In the genomic region with DNA sequence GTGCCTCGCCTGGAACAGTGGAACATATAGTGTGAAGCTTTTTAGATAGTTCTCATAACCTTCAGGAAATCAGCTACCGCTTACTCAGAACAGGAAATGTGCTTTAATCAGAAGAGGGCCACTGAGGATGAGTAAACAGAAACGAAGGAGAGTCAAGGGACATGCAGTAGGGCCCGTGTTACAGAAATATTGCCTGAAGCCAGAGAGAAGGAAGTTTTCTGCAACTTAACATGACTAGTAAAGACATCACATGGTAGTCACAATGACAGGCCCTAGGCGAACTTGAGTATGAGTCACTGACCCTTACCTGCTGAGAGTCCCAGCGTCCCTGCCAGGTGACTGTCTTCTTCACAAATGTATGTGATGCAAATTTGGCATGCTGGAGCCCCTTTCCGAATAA, we compare ENCODE assay signal across 14 cellular contexts. TPM values are rescaled to one million over a fixed set of nuclear protein-coding genes. Genes with fewer than 3 reads are reported as not detected.
DNase-seq lines count a peak whose midpoint lies in the region; ATAC-seq and TF ChIP-seq lines count a peak whose summit lies in the region.
"Had no signal": no experiment of that assay in that cellular context is flagged by ENCODE, and none has a peak within 500 bp of the region (broad histone marks: within the 10 kb centered on the region; RNA-seq: fewer than 3 reads in every experiment).

No MANE protein-coding gene starts in this region.

- H3K27me3 Mint-ChIP-seq in activated naive CD4-positive, alpha-beta T cell treated with anti-CD3 and anti-CD28 coated beads for 36 hours (ENCODE audit: low read depth) = no peaks in the 10 kb centered on the region
- H3K27me3 Mint-ChIP-seq in T-helper 1 cell treated with Interleukin-12 subunit alpha and Interleukin-12 subunit beta and Interleukin-4 antibody, amounts not matched to agents 30 μg/mL and 1 μg/mL, for 36 hours (ENCODE audit: low read depth) = no peaks in the 10 kb centered on the region

- intact Hi-C loops in activated naive CD4-positive, alpha-beta T cell treated with anti-CD3 and anti-CD28 coated beads for 36 hours (cut with micrococcal nuclease) = loop anchor here (2.0 to 5.0 kb wide), 3 partner anchors 19 to 393 kb away; a partner anchor contains a TSS
- intact Hi-C loops in spleen (cut with DNase I; ENCODE audit: low total_unique reads) (no loop called here), dorsolateral prefrontal cortex (cut with DNase I) (no loop called here)

- no peak overlapping the region for H3K4me3 Mint-ChIP-seq in activated naive CD4-positive, alpha-beta T cell treated with anti-CD3 and anti-CD28 coated beads for 36 hours
- peak overlapping the region; percentile 95 for H3K4me3 Mint-ChIP-seq in T-helper 1 cell treated with Interleukin-12 subunit alpha and Interleukin-12 subunit beta and Interleukin-4 antibody, amounts not matched to agents 30 μg/mL and 1 μg/mL, for 36 hours

- no peaks in the 10 kb centered on the region for H3K27me3 ChIP-seq in spleen (replicated peaks in 1 of 7)
- H3K27me3 ChIP-seq in dorsolateral prefrontal cortex = no peaks in the 10 kb centered on the region
- H3K27me3 ChIP-seq: stomach had no signal

- H3K27ac ChIP-seq in spleen (peak overlapping the region in 5 of 8 donors; percentile 25 to 81 (median 70)), dorsolateral prefrontal cortex (no peak overlapping the region)
- H3K27ac ChIP-seq: SK-N-MC had no signal

- peaks cover 5% of the 10 kb centered on the region for H3K9me3 Mint-ChIP-seq in activated naive CD4-positive, alpha-beta T cell treated with anti-CD3 and anti-CD28 coated beads for 36 hours
- peaks cover 6% of the 10 kb centered on the region for H3K9me3 Mint-ChIP-seq in T-helper 1 cell treated with Interleukin-12 subunit alpha and Interleukin-12 subunit beta and Interleukin-4 antibody, amounts not matched to agents 30 μg/mL and 1 μg/mL, for 36 hours

- peak; percentile 42 for DNase-seq in activated naive CD4-positive, alpha-beta T cell treated with anti-CD3 and anti-CD28 coated beads for 36 hours
- DNase-seq in activated naive CD4-positive, alpha-beta T cell (lab: John Stamatoyannopoulos, UW) = no peak
- DNase-seq in dermis blood vessel endothelial cell (peak; percentile 75), spleen (no peak), hippocampal formation (lab: John Stamatoyannopoulos, UW) (no peak), dorsolateral prefrontal cortex (no peak)
- DNase-seq: activated CD8-positive, alpha-beta memory T cell treated with anti-CD3 and anti-CD28 coated beads, Interleukin-2, amount 50 U/mL, for 4 hours; head of caudate nucleus; stomach had no signal

- peaks cover 0 to 6% (median 2%) of the 10 kb centered on the region in 8 donors for H3K9me3 ChIP-seq in spleen
- H3K9me3 ChIP-seq: stomach had no signal

- no peak for TF ChIP-seq POLR2A in spleen (IDR thresholded peaks at IDR 0.05)

- peaks cover 0 to 23% (median 4%) of the 10 kb centered on the region in 6 donors for H3K4me1 ChIP-seq in spleen
- H3K4me1 ChIP-seq: stomach had no signal

- H3K27ac Mint-ChIP-seq in activated naive CD4-positive, alpha-beta T cell treated with anti-CD3 and anti-CD28 coated beads for 36 hours = no peak overlapping the region
- peak overlapping the region; percentile 94 for H3K27ac Mint-ChIP-seq in T-helper 1 cell treated with Interleukin-12 subunit alpha and Interleukin-12 subunit beta and Interleukin-4 antibody, amounts not matched to agents 30 μg/mL and 1 μg/mL, for 36 hours

- H3K4me3 ChIP-seq in spleen (peak overlapping the region in 1 of 8 donors; percentile 32), dorsolateral prefrontal cortex (no peak overlapping the region)
- H3K4me3 ChIP-seq: SK-N-MC, stomach had no signal

- H3K36me3 ChIP-seq in spleen = no peaks in the 10 kb centered on the region
- H3K36me3 ChIP-seq: stomach had no signal

- no peak for ATAC-seq in HG02973 (IDR thresholded peaks at IDR 0.05; ENCODE audit: unreplicated experiment)

- TF ChIP-seq CTCF in spleen (IDR thresholded peaks at IDR 0.05 in 8 of 11, conservative IDR thresholded peaks at IDR 0.05 in 3 of 11) (no peak), dorsolateral prefrontal cortex (IDR thresholded peaks at IDR 0.05 in 54 of 56, conservative IDR thresholded peaks at IDR 0.05 in 2 of 56; ENCODE audit: low read depth in 1 of 56, partially characterized antibody in 56 of 56) (no peak)

- WGBS in spleen, 5 donors = 25 to 56% (median 40%) methylated on average over 7 of the region's 7 CpGs

- no peaks in the 10 kb centered on the region for H3K36me3 Mint-ChIP-seq in activated naive CD4-positive, alpha-beta T cell treated with anti-CD3 and anti-CD28 coated beads for 36 hours (ENCODE audit: low read depth)
- H3K36me3 Mint-ChIP-seq in T-helper 1 cell treated with Interleukin-12 subunit alpha and Interleukin-12 subunit beta and Interleukin-4 antibody, amounts not matched to agents 30 μg/mL and 1 μg/mL, for 36 hours (ENCODE audit: low read depth) = peaks cover 25% of the 10 kb centered on the region

- H3K4me1 Mint-ChIP-seq in activated naive CD4-positive, alpha-beta T cell treated with anti-CD3 and anti-CD28 coated beads for 36 hours (ENCODE audit: low read depth) = peaks cover 34% of the 10 kb centered on the region
- peaks cover 28% of the 10 kb centered on the region for H3K4me1 Mint-ChIP-seq in T-helper 1 cell treated with Interleukin-12 subunit alpha and Interleukin-12 subunit beta and Interleukin-4 antibody, amounts not matched to agents 30 μg/mL and 1 μg/mL, for 36 hours (ENCODE audit: low read depth)

- CTCF ChIA-PET in activated naive CD4-positive, alpha-beta T cell treated with anti-CD3 and anti-CD28 coated beads for 36 hours (lab: Charles Lee) = no interaction called here

RNA-seq across cellular contexts. Expression of a gene that starts 39.4 kb away (rescaled TPM):
- not detected for total RNA-seq in activated naive CD4-positive, alpha-beta T cell treated with anti-CD3 and anti-CD28 coated beads for 36 hours
- total RNA-seq in dermis blood vessel endothelial cell (not detected in 2 replicates), spleen (not detected), dorsolateral prefrontal cortex (under 1 TPM in 9 of 120 experiments, not detected in 111; 0.26 to 0.80 (median 0.33) TPM)
- polyA plus RNA-seq in spleen = not detected
- total RNA-seq: cerebellum, myocyte, stomach had no signal

RNA-seq across cellular contexts. Expression of a gene that starts 55.1 kb away (rescaled TPM):
- total RNA-seq in activated naive CD4-positive, alpha-beta T cell treated with anti-CD3 and anti-CD28 coated beads for 36 hours = 10 to 100 TPM in 1 of 2 experiments, 1 to 10 TPM in 1; 9.5 to 10.9 TPM
- total RNA-seq in dermis blood vessel endothelial cell (70.3 and 86.3 TPM in 2 replicates), spleen (100 to 1,000 TPM in 5 of 7 donors, 10 to 100 TPM in 2; 78.8 to 129 (median 111) TPM), dorsolateral prefrontal cortex (10 to 100 TPM in 3 of 120 experiments, 1 to 10 TPM in 111, under 1 TPM in 1, not detected in 5; 0.89 to 13.4 (median 3.5) TPM)
- 100 to 1,000 TPM; 111 to 189 (median 135) TPM for polyA plus RNA-seq in spleen
- total RNA-seq: cerebellum, myocyte had no signal

Comparison
In these comparisons a context has a peak if more than half of its experiments do, and no peak if none do; other contexts are left out.
1. DNase-seq: peak in activated naive CD4-positive, alpha-beta T cell treated with anti-CD3 and anti-CD28 coated beads for 36 hours (single experiment) and dermis blood vessel endothelial cell (single experiment); none in activated naive CD4-positive, alpha-beta T cell (0 of 4), spleen (single experiment), hippocampal formation (0 of 2) and dorsolateral prefrontal cortex (0 of 10).
2. H3K27ac ChIP-seq: peak in spleen (5 of 8); none in dorsolateral prefrontal cortex (0 of 59).